ENCODE assay signal across 41 cellular contexts in genomic region chr5:80584770-80585169, GRCh38. TPM values are rescaled to one million over a fixed set of nuclear protein-coding genes. Genes with fewer than 3 reads are reported as not detected.
"Had no signal": no experiment of that assay in that cellular context is flagged by ENCODE, and none has a peak within 500 bp of the region (broad histone marks: within the 10 kb centered on the region; RNA-seq: fewer than 3 reads in every experiment).

No MANE protein-coding gene starts in this region.

- H3K27ac ChIP-seq: adrenal gland, ascending aorta, body of pancreas, brain microvascular endothelial cell, breast epithelium, cardiac muscle cell had no signal

- DNase-seq: activated effector memory CD4-positive, alpha-beta T cell treated with anti-CD3 and anti-CD28 coated beads, Interleukin-2, amount 50 U/mL, for 16 hours; activated effector memory CD4-positive, alpha-beta T cell treated with Interleukin-2 at 50 U/mL for 16 hours; activated gamma-delta T cell; activated gamma-delta T cell treated with Interleukin-2 at 50 U/mL for 16 hours; activated naive CD4-positive, alpha-beta T cell; activated naive CD4-positive, alpha-beta T cell treated with anti-CD3 and anti-CD28 coated beads for 36 hours; activated naive CD4-positive, alpha-beta T cell treated with anti-CD3 and anti-CD28 coated beads, Interleukin-2, amount 10 ng/mL, durations not matched to agents 7 days and 5 days; activated naive CD4-positive, alpha-beta T cell treated with anti-CD3 and anti-CD28 coated beads, Interleukin-2, amount 50 U/mL, for 16 hours; activated naive CD4-positive, alpha-beta T cell treated with Interleukin-2 at 50 U/mL for 16 hours; activated naive CD8-positive, alpha-beta T cell treated with anti-CD3 and anti-CD28 coated beads for 36 hours; activated naive CD8-positive, alpha-beta T cell treated with anti-CD3 and anti-CD28 coated beads, Interleukin-2, amount 10 ng/mL, durations not matched to agents 7 days and 5 days; activated naive CD8-positive, alpha-beta T cell treated with anti-CD3 and anti-CD28 coated beads, Interleukin-2, amount 50 U/mL, for 24 hours; activated T-cell treated with anti-CD3 and anti-CD28 coated beads, Interleukin-2, amount 50 U/mL, for 24 hours; activated T-cell treated with anti-CD3 and anti-CD28 coated beads, Interleukin-2, amount 50 U/mL, for 4 hours; activated T-cell treated with anti-CD3 and anti-CD28 coated beads, Interleukin-2, amount 50 U/mL, for 48 hours; activated T-cell treated with anti-CD3 and anti-CD28 coated beads, Interleukin-2, amount 50 U/mL, for 72 hours; adrenal gland; amniotic stem cell; amygdala; anterior cingulate cortex; aorta; body of pancreas; brain microvascular endothelial cell; caudate nucleus; central memory CD4-positive, alpha-beta T cell; cerebellar nuclear complex had no signal

- H3K4me1 Mint-ChIP-seq: activated naive CD4-positive, alpha-beta T cell treated with anti-CD3 and anti-CD28 coated beads, Interleukin-2, amount 10 ng/mL, durations not matched to agents 7 days and 5 days; activated naive CD4-positive, alpha-beta T cell treated with anti-CD3 and anti-CD28 coated beads, Interleukin-2, amount 50 U/mL, for 24 hours; activated naive CD8-positive, alpha-beta T cell treated with anti-CD3 and anti-CD28 coated beads for 36 hours; activated naive CD8-positive, alpha-beta T cell treated with anti-CD3 and anti-CD28 coated beads, Interleukin-2, amount 10 ng/mL, durations not matched to agents 7 days and 5 days; activated naive CD8-positive, alpha-beta T cell treated with anti-CD3 and anti-CD28 coated beads, Interleukin-2, amount 50 U/mL, for 24 hours; activated T-helper 17 cell treated with anti-CD3 and anti-CD28 coated beads, Interleukin-2, amount 50 U/mL, for 72 hours; brain; central memory CD8-positive, alpha-beta T cell had no signal

- H3K4me3 ChIP-seq: adrenal gland, ascending aorta, body of pancreas, breast epithelium, cardiac muscle cell had no signal

- H3K4me1 ChIP-seq: adrenal gland, ascending aorta, body of pancreas, breast epithelium had no signal

- H3K27ac Mint-ChIP-seq: activated naive CD4-positive, alpha-beta T cell treated with anti-CD3 and anti-CD28 coated beads for 36 hours; activated naive CD4-positive, alpha-beta T cell treated with anti-CD3 and anti-CD28 coated beads, Interleukin-2, amount 10 ng/mL, durations not matched to agents 7 days and 5 days; activated naive CD4-positive, alpha-beta T cell treated with anti-CD3 and anti-CD28 coated beads, Interleukin-2, amount 50 U/mL, for 24 hours; activated naive CD4-positive, alpha-beta T cell treated with anti-CD3 and anti-CD28 coated beads, Interleukin-2, amount 50 U/mL, for 72 hours; activated naive CD8-positive, alpha-beta T cell; activated naive CD8-positive, alpha-beta T cell treated with anti-CD3 and anti-CD28 coated beads for 36 hours; activated naive CD8-positive, alpha-beta T cell treated with anti-CD3 and anti-CD28 coated beads, Interleukin-2, amount 10 ng/mL, durations not matched to agents 7 days and 5 days; activated naive CD8-positive, alpha-beta T cell treated with anti-CD3 and anti-CD28 coated beads, Interleukin-2, amount 50 U/mL, for 24 hours; activated T-cell treated with anti-CD3 and anti-CD28 coated beads, Interleukin-2, amount 50 U/mL, for 24 hours; activated T-cell treated with anti-CD3 and anti-CD28 coated beads, Interleukin-2, amount 50 U/mL, for 72 hours; activated T-helper 1 cell treated with anti-CD3 and anti-CD28 coated beads, Interleukin-12 subunit alpha, Interleukin-12 subunit beta, Interleukin-2, Interleukin-4 antibody, amounts not matched to agents 30 ng/mL and 10 ng/mL and 1 ng/mL, durations not matched to agents 14 hours and 24 hours and 36 hours; activated T-helper 17 cell treated with anti-CD3 and anti-CD28 coated beads, Interleukin-2, amount 50 U/mL, for 72 hours; activated T-helper 2 cell treated with anti-CD3 and anti-CD28 coated beads, Interferon-gamma antibody, Interleukin-2, Interleukin-4, amounts not matched to agents 10 μg/mL and 5 μg/mL and 100 μg/mL, durations not matched to agents 14 hours and 24 hours and 36 hours; brain had no signal

- ATAC-seq: activated naive CD4-positive, alpha-beta T cell treated with anti-CD3 and anti-CD28 coated beads, Interleukin-2, amount 50 U/mL, for 72 hours; activated naive CD8-positive, alpha-beta T cell treated with anti-CD3 and anti-CD28 coated beads, Interleukin-2, amount 50 U/mL, for 24 hours; activated T-cell treated with anti-CD3 and anti-CD28 coated beads, Interleukin-2, amount 50 U/mL, for 4 hours; activated T-cell treated with anti-CD3 and anti-CD28 coated beads, Interleukin-2, amount 50 U/mL, for 72 hours; activated T-helper 17 cell treated with anti-CD3 and anti-CD28 coated beads, Interleukin-2, amount 50 U/mL, for 72 hours; body of pancreas had no signal

- H3K27me3 Mint-ChIP-seq: brain had no signal

- H3K9me3 ChIP-seq: adrenal gland, ascending aorta, body of pancreas, breast epithelium had no signal

- H3K4me3 Mint-ChIP-seq: activated naive CD4-positive, alpha-beta T cell treated with anti-CD3 and anti-CD28 coated beads for 36 hours; activated naive CD4-positive, alpha-beta T cell treated with anti-CD3 and anti-CD28 coated beads, Interleukin-2, amount 10 ng/mL, durations not matched to agents 7 days and 5 days; activated naive CD4-positive, alpha-beta T cell treated with anti-CD3 and anti-CD28 coated beads, Interleukin-2, amount 50 U/mL, for 24 hours; activated naive CD8-positive, alpha-beta T cell; activated naive CD8-positive, alpha-beta T cell treated with anti-CD3 and anti-CD28 coated beads for 36 hours; activated naive CD8-positive, alpha-beta T cell treated with anti-CD3 and anti-CD28 coated beads, Interleukin-2, amount 10 ng/mL, durations not matched to agents 7 days and 5 days; activated naive CD8-positive, alpha-beta T cell treated with anti-CD3 and anti-CD28 coated beads, Interleukin-2, amount 50 U/mL, for 24 hours; activated T-cell treated with anti-CD3 and anti-CD28 coated beads, Interleukin-2, amount 50 U/mL, for 24 hours; activated T-cell treated with anti-CD3 and anti-CD28 coated beads, Interleukin-2, amount 50 U/mL, for 4 hours; activated T-cell treated with anti-CD3 and anti-CD28 coated beads, Interleukin-2, amount 50 U/mL, for 72 hours; activated T-helper 1 cell treated with anti-CD3 and anti-CD28 coated beads, Interleukin-12 subunit alpha, Interleukin-12 subunit beta, Interleukin-2, Interleukin-4 antibody, amounts not matched to agents 30 ng/mL and 10 ng/mL and 1 ng/mL, durations not matched to agents 14 hours and 24 hours and 36 hours; activated T-helper 17 cell treated with anti-CD3 and anti-CD28 coated beads, Interleukin-2, amount 50 U/mL, for 72 hours; brain; central memory CD8-positive, alpha-beta T cell had no signal

- H3K36me3 Mint-ChIP-seq: activated naive CD4-positive, alpha-beta T cell treated with anti-CD3 and anti-CD28 coated beads, Interleukin-2, amount 10 ng/mL, durations not matched to agents 7 days and 5 days; activated naive CD4-positive, alpha-beta T cell treated with anti-CD3 and anti-CD28 coated beads, Interleukin-2, amount 50 U/mL, for 24 hours; activated naive CD4-positive, alpha-beta T cell treated with anti-CD3 and anti-CD28 coated beads, Interleukin-2, amount 50 U/mL, for 72 hours; activated naive CD8-positive, alpha-beta T cell; activated naive CD8-positive, alpha-beta T cell treated with anti-CD3 and anti-CD28 coated beads for 36 hours; activated naive CD8-positive, alpha-beta T cell treated with anti-CD3 and anti-CD28 coated beads, Interleukin-2, amount 10 ng/mL, durations not matched to agents 7 days and 5 days; brain had no signal

- H3K9me3 Mint-ChIP-seq: activated naive CD4-positive, alpha-beta T cell treated with anti-CD3 and anti-CD28 coated beads, Interleukin-2, amount 10 ng/mL, durations not matched to agents 7 days and 5 days; activated naive CD4-positive, alpha-beta T cell treated with anti-CD3 and anti-CD28 coated beads, Interleukin-2, amount 50 U/mL, for 24 hours; activated naive CD4-positive, alpha-beta T cell treated with anti-CD3 and anti-CD28 coated beads, Interleukin-2, amount 50 U/mL, for 72 hours; activated naive CD8-positive, alpha-beta T cell treated with anti-CD3 and anti-CD28 coated beads, Interleukin-2, amount 50 U/mL, for 24 hours; activated T-cell treated with anti-CD3 and anti-CD28 coated beads, Interleukin-2, amount 50 U/mL, for 24 hours; activated T-helper 1 cell treated with anti-CD3 and anti-CD28 coated beads, Interleukin-12 subunit alpha, Interleukin-12 subunit beta, Interleukin-2, Interleukin-4 antibody, amounts not matched to agents 30 ng/mL and 10 ng/mL and 1 ng/mL, durations not matched to agents 14 hours and 24 hours and 36 hours; activated T-helper 17 cell treated with anti-CD3 and anti-CD28 coated beads, Interleukin-2, amount 50 U/mL, for 72 hours; activated T-helper 2 cell treated with anti-CD3 and anti-CD28 coated beads, Interferon-gamma antibody, Interleukin-2, Interleukin-4, amounts not matched to agents 10 μg/mL and 5 μg/mL and 100 μg/mL, durations not matched to agents 14 hours and 24 hours and 36 hours; central memory CD8-positive, alpha-beta T cell had no signal

- FAIRE-seq: astrocyte, bronchial epithelial cell had no signal

- H3K27me3 ChIP-seq: adrenal gland, ascending aorta, body of pancreas, brain microvascular endothelial cell, breast epithelium, cardiac muscle cell had no signal

- H3K36me3 ChIP-seq: adrenal gland, ascending aorta, brain microvascular endothelial cell, breast epithelium, cardiac muscle cell had no signal

RNA-seq across cellular contexts. Expression of gene ANKRD34B, which starts 14.7 kb away (rescaled TPM):
- total RNA-seq: activated naive CD8-positive, alpha-beta T cell treated with anti-CD3 and anti-CD28 coated beads for 36 hours; activated naive CD8-positive, alpha-beta T cell treated with anti-CD3 and anti-CD28 coated beads, Interleukin-2, amount 10 ng/mL, durations not matched to agents 7 days and 5 days; activated T-cell treated with anti-CD3 and anti-CD28 coated beads, Interleukin-2, amount 50 U/mL, for 4 hours; activated T-cell treated with anti-CD3 and anti-CD28 coated beads, Interleukin-2, amount 50 U/mL, for 72 hours; activated T-helper 1 cell treated with anti-CD3 and anti-CD28 coated beads, Interleukin-12 subunit alpha, Interleukin-12 subunit beta, Interleukin-2, Interleukin-4 antibody, amounts not matched to agents 30 ng/mL and 10 ng/mL and 1 ng/mL, durations not matched to agents 14 hours and 24 hours and 36 hours; activated T-helper 17 cell treated with anti-CD3 and anti-CD28 coated beads, Interleukin-2, amount 50 U/mL, for 72 hours; activated T-helper 2 cell treated with anti-CD3 and anti-CD28 coated beads, Interferon-gamma antibody, Interleukin-2, Interleukin-4, amounts not matched to agents 10 μg/mL and 5 μg/mL and 100 μg/mL, durations not matched to agents 14 hours and 24 hours and 36 hours; adrenal gland; aorta; ascending aorta; body of pancreas; breast epithelium; bronchial epithelial cell; cardiac muscle cell; cardiac septum; chondrocyte had no signal
